22 cellular contexts compared by ENCODE assay signal in genomic region chr2:219158586-219158985, GRCh38. TPM values are rescaled to one million over a fixed set of nuclear protein-coding genes. Genes with fewer than 3 reads are reported as not detected.
DNase-seq lines count a peak whose midpoint lies in the region; ATAC-seq and TF ChIP-seq lines count a peak whose summit lies in the region.
"Had no signal": no experiment of that assay in that cellular context is flagged by ENCODE, and none has a peak within 500 bp of the region (broad histone marks: within the 10 kb centered on the region; RNA-seq: fewer than 3 reads in every experiment).

No MANE protein-coding gene starts in this region.

- H3K4me1 Mint-ChIP-seq in type B pancreatic cell (ENCODE audit: unreplicated experiment) = peaks cover 21% of the 10 kb centered on the region

- H3K4me3 ChIP-seq in GM23248 (no peak overlapping the region), SK-N-SH (ENCODE audit: low read depth in 2 of 2, low read length in 1 of 2) (0 out of 4 replicates have a peak overlapping the region, but pooled peaks of 1 of the 2 experiments have one; percentile 10), fibroblast of the aortic adventitia (ENCODE audit: low read depth, low read length) (no peak overlapping the region), upper lobe of right lung (no peak overlapping the region)

- WGBS in GM23248 (ENCODE audit: low coverage in 1 of 2, low lambda C conversion rate in 2 of 2, missing lambda C conversion rate in 2 of 2), 2 experiments = 58 to 66% methylated on average over 3 of the region's 3 CpGs
- WGBS in SK-N-SH (ENCODE audit: low lambda C conversion rate) = 34% methylated on average over 3 of the region's 3 CpGs

- H3K27me3 Mint-ChIP-seq in type B pancreatic cell = no peaks in the 10 kb centered on the region

- H3K27ac ChIP-seq in GM23248 = no peak overlapping the region
- H3K27ac ChIP-seq in SK-N-SH (ENCODE audit: low read depth in 2 of 2, low read length in 1 of 2) = peak overlapping the region in 1 of 2 experiments; percentile 41; a peak in 2 of 4 replicates
- H3K27ac ChIP-seq in upper lobe of right lung = no peak overlapping the region
- H3K27ac ChIP-seq: RWPE1 had no signal

- H4K20me1 ChIP-seq in GM23248 (ENCODE audit: insufficient read depth) (no peaks in the 10 kb centered on the region), SK-N-SH (ENCODE audit: insufficient read depth) (no peaks in the 10 kb centered on the region)

- no peak for TF ChIP-seq CTCF in SK-N-SH (IDR thresholded peaks at IDR 0.05)
- TF ChIP-seq CTCF in fibroblast of the aortic adventitia (IDR thresholded peaks at IDR 0.05; ENCODE audit: insufficient read depth, low read length) = no peak
- TF ChIP-seq CTCF in type B pancreatic cell (conservative IDR thresholded peaks at IDR 0.05) = no peak
- no peak for TF ChIP-seq CTCF in upper lobe of right lung (IDR thresholded peaks at IDR 0.05)

- H3K9ac ChIP-seq in GM23248 (no peak overlapping the region), SK-N-SH (peak overlapping the region; percentile 3; the same call in 1 of the 2 replicates)

- no peak for ATAC-seq in upper lobe of right lung
- ATAC-seq: HCT116 had no signal

- in situ Hi-C loops in GM23248 (cut with MboI) = no loop called here

- H2AFZ ChIP-seq in GM23248 (no peak overlapping the region), SK-N-SH (ENCODE audit: low read depth) (no peak overlapping the region)

- CTCF ChIA-PET in SK-N-SH (lab: Yijun Ruan, JAX) = interaction anchor here (1.1 to 14.9 kb wide), 26 partner anchors 12 to 307 kb away, joined by 3 to 205 read pairs (median 10); partner anchors contain the start of genes ABCB6, CNPPD1, DNAJB2 and IHH

- no peaks in the 10 kb centered on the region for H3K9me3 Mint-ChIP-seq in type B pancreatic cell

- no peaks in the 10 kb centered on the region for H3K27me3 ChIP-seq in GM23248 (replicated peaks; ENCODE audit: insufficient read depth)
- no peaks in the 10 kb centered on the region for H3K27me3 ChIP-seq in SK-N-SH (ENCODE audit: insufficient read depth)
- H3K27me3 ChIP-seq in upper lobe of right lung = no peaks in the 10 kb centered on the region

- TF ChIP-seq RAD21 in SK-N-SH (IDR thresholded peaks at IDR 0.05; ENCODE audit: low read length) = no peak

- DNase-seq in GM23248 = peak; percentile 12
- no peak for DNase-seq in SK-N-SH
- peak; percentile 25 for DNase-seq in fibroblast of the aortic adventitia (ENCODE audit: low read depth)
- DNase-seq in type B pancreatic cell (ENCODE audit: extremely low spot score, unreplicated experiment) = no peak
- no peak for DNase-seq in upper lobe of right lung
- DNase-seq in stimulated activated CD4-positive, alpha-beta T cell treated with anti-CD3 and anti-CD28 coated beads, Interleukin-1b, Interleukin-23, amount 100 ng/mL, for 48 hours = no peak
- DNase-seq in globus pallidus (ENCODE audit: low spot score) = no peak
- DNase-seq: ACHN, DMS79 treated with DMSO at 0.1 percent for 48 hours, GDM1, KG1, MV-4-11, NCI-H1417, NCI-H187, NCI-H2107, NCI-H2227 treated with DMSO at 0.1 percent for 48 hours, NCI-H510A treated with DMSO at 0.1 percent for 48 hours, NCI-H82, OCI-M1, SIG-M5 had no signal

- no peak for TF ChIP-seq EP300 in SK-N-SH (IDR thresholded peaks at IDR 0.05; ENCODE audit: borderline replicate concordance in 1 of 2, low read depth in 1 of 2, low read length in 1 of 2)

- H3K9me3 ChIP-seq in GM23248 (ENCODE audit: low read depth) = no peaks in the 10 kb centered on the region
- no peaks in the 10 kb centered on the region for H3K9me3 ChIP-seq in SK-N-SH
- no peaks in the 10 kb centered on the region for H3K9me3 ChIP-seq in upper lobe of right lung

- H3K36me3 ChIP-seq in GM23248 (ENCODE audit: low read depth) = no peaks in the 10 kb centered on the region
- H3K36me3 ChIP-seq in SK-N-SH (replicated peaks in 1 of 2; ENCODE audit: control insufficient read depth in 1 of 2, insufficient read depth in 2 of 2, low read length in 1 of 2) = peaks cover 10 to 23% of the 10 kb centered on the region in 2 experiments
- peaks cover 33% of the 10 kb centered on the region for H3K36me3 ChIP-seq in upper lobe of right lung

- peaks cover 9% of the 10 kb centered on the region for H3K36me3 Mint-ChIP-seq in type B pancreatic cell

- H3F3A ChIP-seq in GM23248 (ENCODE audit: insufficient read depth) = peaks cover 5% of the 10 kb centered on the region; the same call in 1 of the 2 replicates
- H3F3A ChIP-seq in SK-N-SH (replicated peaks; ENCODE audit: insufficient read depth) = peaks cover 17% of the 10 kb centered on the region

- H3K79me2 ChIP-seq in GM23248 (ENCODE audit: insufficient read depth) (no peaks in the 10 kb centered on the region), SK-N-SH (ENCODE audit: insufficient read depth) (peaks cover 2% of the 10 kb centered on the region; the same call in 1 of the 2 replicates)

- no peak overlapping the region for H3K27ac Mint-ChIP-seq in type B pancreatic cell

- H3K4me1 ChIP-seq in GM23248 (ENCODE audit: insufficient read depth) (peaks cover 14% of the 10 kb centered on the region), SK-N-SH (ENCODE audit: control insufficient read depth in 1 of 2, insufficient read depth in 2 of 2, low read depth in 1 of 2, low read length in 1 of 2) (peaks cover 0 to 11% of the 10 kb centered on the region in 2 experiments; a peak in 1 of 4 replicates), upper lobe of right lung (peaks cover 7% of the 10 kb centered on the region)

- intact Hi-C loops in upper lobe of right lung (cut with DNase I) = loop anchor here (10.0 kb wide), 1 partner anchor 134 kb away; no protein-coding TSS in a partner anchor

- POLR2A ChIA-PET in SK-N-SH (lab: Yijun Ruan, JAX) = no interaction called here

- no peak overlapping the region for H3K4me2 ChIP-seq in GM23248 (ENCODE audit: unreplicated experiment)
- peak overlapping the region; percentile 47 for H3K4me2 ChIP-seq in SK-N-SH

- H3K9me2 ChIP-seq in GM23248 (ENCODE audit: insufficient read depth) = no peaks in the 10 kb centered on the region
- no peaks in the 10 kb centered on the region for H3K9me2 ChIP-seq in SK-N-SH

- peak overlapping the region; percentile 40 for H3K4me3 Mint-ChIP-seq in type B pancreatic cell

TF ChIP-seq in SK-N-SH, 30 proteins besides CTCF, POLR2A, EP300 and RAD21 (continues in another document):
- TF ChIP-seq EZH2phosphoT487 (IDR thresholded peaks at IDR 0.05; ENCODE audit: borderline replicate concordance, low read depth) (no peak), TCF12 (IDR thresholded peaks at IDR 0.05) (0 out of 2 replicates have a peak, but pooled peaks have one; percentile 24), MAX (IDR thresholded peaks at IDR 0.05; ENCODE audit: low read depth) (no peak), JUND (IDR thresholded peaks at IDR 0.05) (peak; percentile 44), GABPA (IDR thresholded peaks at IDR 0.05; ENCODE audit: low read depth) (no peak), ELF1 (IDR thresholded peaks at IDR 0.05) (no peak), FOSL2 (IDR thresholded peaks at IDR 0.05; ENCODE audit: borderline replicate concordance, low read depth) (0 out of 2 replicates have a peak, but pooled peaks have one; percentile 10)

RNA-seq across cellular contexts. Expression of gene NHEJ1, which starts 2.0 kb away (rescaled TPM):
- 8.3 and 16.1 TPM in 2 replicates for total RNA-seq in GM23248 (2014; rRNA removed; shearing (Covaris generic))
- polyA plus RNA-seq in GM23248 (2016; fragmentation: Nextera tagmentation; extraction: Ambion mirVana) (8.3 and 10.5 TPM in 2 replicates), SK-N-SH (2012; rRNA removed) (16.3 and 21.0 TPM in 2 replicates)
- polyA plus RNA-seq in SK-N-SH (2012; cell fraction: cytosol; rRNA removed) = 14.2 and 16.0 TPM in 2 replicates
- 12.6 and 24.6 TPM in 2 replicates for polyA plus RNA-seq in SK-N-SH (2012; cell fraction: nucleus; rRNA removed)
- total RNA-seq in fibroblast of the aortic adventitia (ENCODE audit: low replicate concordance) (18.3 and 23.8 TPM in 2 replicates), type B pancreatic cell (ENCODE audit: low replicate concordance) (17.9 and 19.6 TPM in 2 replicates), upper lobe of right lung (14.3 TPM)

RNA-seq across cellular contexts. Expression of gene SLC23A3, which starts 11.2 kb away (rescaled TPM):
- total RNA-seq in GM23248 (2014; rRNA removed; shearing (Covaris generic)) = 0.13 and 1.2 TPM in 2 replicates
- polyA plus RNA-seq in GM23248 (2016; fragmentation: Nextera tagmentation; extraction: Ambion mirVana) = 0.24 and 0.58 TPM in 2 replicates
- 2.1 and 3.5 TPM in 2 replicates for polyA plus RNA-seq in SK-N-SH (2012; rRNA removed)
- polyA plus RNA-seq in SK-N-SH (2012; cell fraction: cytosol; rRNA removed) = 0.20 and 0.21 TPM in 2 replicates
- polyA plus RNA-seq in SK-N-SH (2012; cell fraction: nucleus; rRNA removed) = 25.9 and 27.5 TPM in 2 replicates
- 1.6 and 3.1 TPM in 2 replicates for total RNA-seq in fibroblast of the aortic adventitia (ENCODE audit: low replicate concordance)
- total RNA-seq in type B pancreatic cell (ENCODE audit: low replicate concordance) = 5.5 and 6.1 TPM in 2 replicates
- total RNA-seq in upper lobe of right lung = 3.1 TPM

RNA-seq across cellular contexts. Expression of gene CNPPD1, which starts 18.1 kb away (rescaled TPM):
- total RNA-seq in GM23248 (2014; rRNA removed; shearing (Covaris generic)) = 34.5 and 35.2 TPM in 2 replicates
- polyA plus RNA-seq in GM23248 (2016; fragmentation: Nextera tagmentation; extraction: Ambion mirVana) = 43.8 and 43.9 TPM in 2 replicates
- polyA plus RNA-seq in SK-N-SH (2012; rRNA removed) = 75.9 and 84.1 TPM in 2 replicates
- polyA plus RNA-seq in SK-N-SH (2012; cell fraction: cytosol; rRNA removed) = 45.1 and 54.5 TPM in 2 replicates
- polyA plus RNA-seq in SK-N-SH (2012; cell fraction: nucleus; rRNA removed) = 127 and 136 TPM in 2 replicates
- total RNA-seq in fibroblast of the aortic adventitia (ENCODE audit: low replicate concordance) = 25.7 and 41.9 TPM in 2 replicates
- total RNA-seq in type B pancreatic cell (ENCODE audit: low replicate concordance) = 37.8 and 54.0 TPM in 2 replicates
- total RNA-seq in upper lobe of right lung = 64.0 TPM

RNA-seq across cellular contexts. Expression of gene RETREG2, which starts 19.5 kb away (rescaled TPM):
- 98.9 and 120 TPM in 2 replicates for total RNA-seq in GM23248 (2014; rRNA removed; shearing (Covaris generic))
- polyA plus RNA-seq in GM23248 (2016; fragmentation: Nextera tagmentation; extraction: Ambion mirVana) (20.7 and 21.5 TPM in 2 replicates), SK-N-SH (2012; rRNA removed) (74.6 and 94.8 TPM in 2 replicates)
- polyA plus RNA-seq in SK-N-SH (2012; cell fraction: cytosol; rRNA removed) = 54.7 and 75.7 TPM in 2 replicates
- 74.9 and 95.1 TPM in 2 replicates for polyA plus RNA-seq in SK-N-SH (2012; cell fraction: nucleus; rRNA removed)
- total RNA-seq in fibroblast of the aortic adventitia (ENCODE audit: low replicate concordance) (68.1 and 76.0 TPM in 2 replicates), type B pancreatic cell (ENCODE audit: low replicate concordance) (86.2 and 88.7 TPM in 2 replicates), upper lobe of right lung (79.8 TPM)

RNA-seq across cellular contexts. Expression of gene ZFAND2B, which starts 48.0 kb away (rescaled TPM):
- total RNA-seq in GM23248 (2014; rRNA removed; shearing (Covaris generic)) = 39.3 and 42.4 TPM in 2 replicates
- polyA plus RNA-seq in GM23248 (2016; fragmentation: Nextera tagmentation; extraction: Ambion mirVana) = 36.0 and 38.9 TPM in 2 replicates
- 39.9 and 46.9 TPM in 2 replicates for polyA plus RNA-seq in SK-N-SH (2012; rRNA removed)
- 17.0 and 24.3 TPM in 2 replicates for polyA plus RNA-seq in SK-N-SH (2012; cell fraction: cytosol; rRNA removed)
- polyA plus RNA-seq in SK-N-SH (2012; cell fraction: nucleus; rRNA removed) = 144 TPM in 2 replicates
- total RNA-seq in fibroblast of the aortic adventitia (ENCODE audit: low replicate concordance) = 27.2 and 39.2 TPM in 2 replicates
- 25.9 and 28.2 TPM in 2 replicates for total RNA-seq in type B pancreatic cell (ENCODE audit: low replicate concordance)
- total RNA-seq in upper lobe of right lung = 41.2 TPM

Comparison
In these comparisons a context has a peak if more than half of its experiments do, and no peak if none do; other contexts are left out.
1. DNase-seq: peak in GM23248 (single experiment) and fibroblast of the aortic adventitia (single experiment); none in SK-N-SH (single experiment), type B pancreatic cell (single experiment), upper lobe of right lung (single experiment), stimulated activated CD4-positive, alpha-beta T cell treated with anti-CD3 and anti-CD28 coated beads, Interleukin-1b, Interleukin-23, amount 100 ng/mL, for 48 hours (single experiment) and globus pallidus (single experiment).